ENCODE assay signal across 2 cellular contexts in the genomic region with DNA sequence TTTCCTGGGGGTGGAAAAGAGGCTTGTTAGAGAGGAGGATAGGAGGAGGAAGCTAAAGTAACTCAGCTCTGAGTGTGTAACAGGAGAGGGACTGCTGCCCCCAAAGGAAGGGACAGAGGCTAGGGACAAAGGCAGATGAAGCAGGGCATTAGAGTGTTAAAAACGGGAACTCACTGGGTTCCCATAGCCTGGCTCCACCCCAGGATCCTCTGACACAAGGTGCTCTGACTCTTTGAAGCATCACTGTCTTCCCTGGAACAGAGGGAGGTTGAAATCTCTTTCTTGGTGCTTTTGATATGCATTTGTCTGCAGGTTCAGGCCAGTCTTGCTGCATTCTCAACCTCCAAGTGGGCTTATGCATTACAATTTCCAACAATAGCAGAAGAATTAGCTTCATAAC.
TF ChIP-seq lines count a peak whose summit lies in the region.

No MANE protein-coding gene starts in this region.

TF ChIP-seq in GM23338, 12 proteins besides CTCF, POLR2A, EP300 and RAD21:
- TF ChIP-seq ZNF331 (CRISPR knock-in tag; IDR thresholded peaks at IDR 0.05; ENCODE audit: low read depth) (no peak), STAT1 (IDR thresholded peaks at IDR 0.05; ENCODE audit: unreplicated experiment) (no peak), ZNF114 (CRISPR knock-in tag; IDR thresholded peaks at IDR 0.05) (no peak), NANOG (IDR thresholded peaks at IDR 0.05; ENCODE audit: borderline replicate concordance) (no peak), EZH2 (IDR thresholded peaks at IDR 0.05; ENCODE audit: low read depth, unreplicated experiment) (no peak), EZH2phosphoT487 (IDR thresholded peaks at IDR 0.05; ENCODE audit: unreplicated experiment) (no peak), POLR2AphosphoS5 (IDR thresholded peaks at IDR 0.05; ENCODE audit: low read depth) (no peak), JUNB (IDR thresholded peaks at IDR 0.05; ENCODE audit: unreplicated experiment) (no peak), CREB1 (CRISPR knock-in tag; IDR thresholded peaks at IDR 0.05; ENCODE audit: low read depth) (no peak)
- TF ChIP-seq, protein P1, sequence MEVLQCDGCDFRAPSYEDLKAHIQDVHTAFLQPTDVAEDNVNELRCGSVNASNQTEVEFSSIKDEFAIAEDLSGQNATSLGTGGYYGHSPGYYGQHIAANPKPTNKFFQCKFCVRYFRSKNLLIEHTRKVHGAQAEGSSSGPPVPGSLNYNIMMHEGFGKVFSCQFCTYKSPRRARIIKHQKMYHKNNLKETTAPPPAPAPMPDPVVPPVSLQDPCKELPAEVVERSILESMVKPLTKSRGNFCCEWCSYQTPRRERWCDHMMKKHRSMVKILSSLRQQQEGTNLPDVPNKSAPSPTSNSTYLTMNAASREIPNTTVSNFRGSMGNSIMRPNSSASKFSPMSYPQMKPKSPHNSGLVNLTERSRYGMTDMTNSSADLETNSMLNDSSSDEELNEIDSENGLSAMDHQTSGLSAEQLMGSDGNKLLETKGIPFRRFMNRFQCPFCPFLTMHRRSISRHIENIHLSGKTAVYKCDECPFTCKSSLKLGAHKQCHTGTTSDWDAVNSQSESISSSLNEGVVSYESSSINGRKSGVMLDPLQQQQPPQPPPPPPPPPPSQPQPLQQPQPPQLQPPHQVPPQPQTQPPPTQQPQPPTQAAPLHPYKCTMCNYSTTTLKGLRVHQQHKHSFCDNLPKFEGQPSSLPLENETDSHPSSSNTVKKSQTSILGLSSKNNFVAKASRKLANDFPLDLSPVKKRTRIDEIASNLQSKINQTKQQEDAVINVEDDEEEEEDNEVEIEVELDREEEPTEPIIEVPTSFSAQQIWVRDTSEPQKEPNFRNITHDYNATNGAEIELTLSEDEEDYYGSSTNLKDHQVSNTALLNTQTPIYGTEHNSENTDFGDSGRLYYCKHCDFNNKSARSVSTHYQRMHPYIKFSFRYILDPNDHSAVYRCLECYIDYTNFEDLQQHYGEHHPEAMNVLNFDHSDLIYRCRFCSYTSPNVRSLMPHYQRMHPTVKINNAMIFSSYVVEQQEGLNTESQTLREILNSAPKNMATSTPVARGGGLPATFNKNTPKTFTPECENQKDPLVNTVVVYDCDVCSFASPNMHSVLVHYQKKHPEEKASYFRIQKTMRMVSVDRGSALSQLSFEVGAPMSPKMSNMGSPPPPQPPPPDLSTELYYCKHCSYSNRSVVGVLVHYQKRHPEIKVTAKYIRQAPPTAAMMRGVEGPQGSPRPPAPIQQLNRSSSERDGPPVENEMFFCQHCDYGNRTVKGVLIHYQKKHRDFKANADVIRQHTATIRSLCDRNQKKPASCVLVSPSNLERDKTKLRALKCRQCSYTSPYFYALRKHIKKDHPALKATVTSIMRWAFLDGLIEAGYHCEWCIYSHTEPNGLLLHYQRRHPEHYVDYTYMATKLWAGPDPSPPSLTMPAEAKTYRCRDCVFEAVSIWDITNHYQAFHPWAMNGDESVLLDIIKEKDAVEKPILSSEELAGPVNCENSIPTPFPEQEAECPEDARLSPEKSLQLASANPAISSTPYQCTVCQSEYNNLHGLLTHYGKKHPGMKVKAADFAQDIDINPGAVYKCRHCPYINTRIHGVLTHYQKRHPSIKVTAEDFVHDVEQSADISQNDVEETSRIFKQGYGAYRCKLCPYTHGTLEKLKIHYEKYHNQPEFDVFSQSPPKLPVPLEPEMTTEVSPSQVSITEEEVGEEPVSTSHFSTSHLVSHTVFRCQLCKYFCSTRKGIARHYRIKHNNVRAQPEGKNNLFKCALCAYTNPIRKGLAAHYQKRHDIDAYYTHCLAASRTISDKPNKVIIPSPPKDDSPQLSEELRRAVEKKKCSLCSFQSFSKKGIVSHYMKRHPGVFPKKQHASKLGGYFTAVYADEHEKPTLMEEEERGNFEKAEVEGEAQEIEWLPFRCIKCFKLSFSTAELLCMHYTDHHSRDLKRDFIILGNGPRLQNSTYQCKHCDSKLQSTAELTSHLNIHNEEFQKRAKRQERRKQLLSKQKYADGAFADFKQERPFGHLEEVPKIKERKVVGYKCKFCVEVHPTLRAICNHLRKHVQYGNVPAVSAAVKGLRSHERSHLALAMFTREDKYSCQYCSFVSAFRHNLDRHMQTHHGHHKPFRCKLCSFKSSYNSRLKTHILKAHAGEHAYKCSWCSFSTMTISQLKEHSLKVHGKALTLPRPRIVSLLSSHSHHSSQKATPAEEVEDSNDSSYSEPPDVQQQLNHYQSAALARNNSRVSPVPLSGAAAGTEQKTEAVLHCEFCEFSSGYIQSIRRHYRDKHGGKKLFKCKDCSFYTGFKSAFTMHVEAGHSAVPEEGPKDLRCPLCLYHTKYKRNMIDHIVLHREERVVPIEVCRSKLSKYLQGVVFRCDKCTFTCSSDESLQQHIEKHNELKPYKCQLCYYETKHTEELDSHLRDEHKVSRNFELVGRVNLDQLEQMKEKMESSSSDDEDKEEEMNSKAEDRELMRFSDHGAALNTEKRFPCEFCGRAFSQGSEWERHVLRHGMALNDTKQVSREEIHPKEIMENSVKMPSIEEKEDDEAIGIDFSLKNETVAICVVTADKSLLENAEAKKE (CRISPR knock-in tag; IDR thresholded peaks at IDR 0.05) = no peak
- TF ChIP-seq, protein P2, sequence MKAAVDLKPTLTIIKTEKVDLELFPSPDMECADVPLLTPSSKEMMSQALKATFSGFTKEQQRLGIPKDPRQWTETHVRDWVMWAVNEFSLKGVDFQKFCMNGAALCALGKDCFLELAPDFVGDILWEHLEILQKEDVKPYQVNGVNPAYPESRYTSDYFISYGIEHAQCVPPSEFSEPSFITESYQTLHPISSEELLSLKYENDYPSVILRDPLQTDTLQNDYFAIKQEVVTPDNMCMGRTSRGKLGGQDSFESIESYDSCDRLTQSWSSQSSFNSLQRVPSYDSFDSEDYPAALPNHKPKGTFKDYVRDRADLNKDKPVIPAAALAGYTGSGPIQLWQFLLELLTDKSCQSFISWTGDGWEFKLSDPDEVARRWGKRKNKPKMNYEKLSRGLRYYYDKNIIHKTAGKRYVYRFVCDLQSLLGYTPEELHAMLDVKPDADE (IDR thresholded peaks at IDR 0.05) = no peak
TF ChIP-seq in GM23338: peak in this region for 0.

TF ChIP-seq in K562, 482 proteins besides CTCF, POLR2A, EP300 and RAD21:
- TF ChIP-seq ZNF780A (CRISPR knock-in tag; IDR thresholded peaks at IDR 0.05) = no peak
- peak; percentile 72; the same call in 1 of the 2 replicates for TF ChIP-seq SPI1 (IDR thresholded peaks at IDR 0.05; ENCODE audit: borderline replicate concordance, low read depth, low read length)
- no peak for TF ChIP-seq HDGF (IDR thresholded peaks at IDR 0.05)
- TF ChIP-seq FOXP1 (CRISPR knock-in tag; IDR thresholded peaks at IDR 0.05) = no peak
- TF ChIP-seq PHF21A (IDR thresholded peaks at IDR 0.05; ENCODE audit: borderline replicate concordance, low read depth) = no peak
- no peak for TF ChIP-seq ZMIZ1 (IDR thresholded peaks at IDR 0.05; ENCODE audit: low read depth in 2 of 2, low read length in 2 of 2)
